In the genomic region with DNA sequence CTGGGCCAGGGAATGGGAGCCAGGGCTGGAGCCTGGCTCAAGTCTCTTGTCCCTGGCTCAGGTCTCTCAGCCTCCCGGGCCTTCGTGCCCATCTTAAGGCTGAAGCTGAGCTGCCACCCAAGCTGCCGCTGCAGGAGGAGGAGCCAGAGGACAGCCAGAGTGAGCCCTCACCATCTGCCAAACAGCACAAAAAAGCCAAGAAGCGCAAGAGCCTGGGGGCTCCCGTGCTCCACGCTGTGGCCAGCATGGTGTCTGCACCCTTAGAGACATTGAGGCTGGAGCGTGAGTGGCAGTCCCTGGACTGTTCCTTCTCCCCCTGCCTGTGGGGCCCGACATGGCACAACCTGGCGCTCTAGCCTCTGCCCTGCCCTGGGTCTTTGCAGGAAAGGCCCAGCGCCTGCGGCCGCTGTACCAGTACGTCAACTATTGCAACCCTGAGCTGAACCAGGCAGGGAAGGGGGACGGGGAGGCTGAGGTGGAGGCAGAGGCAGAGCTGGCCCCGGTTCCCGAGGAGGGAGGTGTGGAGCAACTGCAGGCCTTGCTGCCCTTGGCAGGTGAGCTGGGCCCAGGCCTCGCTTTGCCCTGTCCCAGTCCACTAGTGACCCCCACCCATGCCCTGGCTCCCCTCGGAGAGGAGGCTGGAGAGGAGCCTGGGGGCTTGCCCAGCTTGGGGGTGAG, we compare ENCODE assay signal across 1 cellular context.
TF ChIP-seq lines count a peak whose summit lies in the region.

No MANE protein-coding gene starts in this region.

TF ChIP-seq in HepG2, 621 proteins besides CTCF, POLR2A, EP300 and RAD21 (continued from another document and continues in another):
- TF ChIP-seq, protein P1, sequence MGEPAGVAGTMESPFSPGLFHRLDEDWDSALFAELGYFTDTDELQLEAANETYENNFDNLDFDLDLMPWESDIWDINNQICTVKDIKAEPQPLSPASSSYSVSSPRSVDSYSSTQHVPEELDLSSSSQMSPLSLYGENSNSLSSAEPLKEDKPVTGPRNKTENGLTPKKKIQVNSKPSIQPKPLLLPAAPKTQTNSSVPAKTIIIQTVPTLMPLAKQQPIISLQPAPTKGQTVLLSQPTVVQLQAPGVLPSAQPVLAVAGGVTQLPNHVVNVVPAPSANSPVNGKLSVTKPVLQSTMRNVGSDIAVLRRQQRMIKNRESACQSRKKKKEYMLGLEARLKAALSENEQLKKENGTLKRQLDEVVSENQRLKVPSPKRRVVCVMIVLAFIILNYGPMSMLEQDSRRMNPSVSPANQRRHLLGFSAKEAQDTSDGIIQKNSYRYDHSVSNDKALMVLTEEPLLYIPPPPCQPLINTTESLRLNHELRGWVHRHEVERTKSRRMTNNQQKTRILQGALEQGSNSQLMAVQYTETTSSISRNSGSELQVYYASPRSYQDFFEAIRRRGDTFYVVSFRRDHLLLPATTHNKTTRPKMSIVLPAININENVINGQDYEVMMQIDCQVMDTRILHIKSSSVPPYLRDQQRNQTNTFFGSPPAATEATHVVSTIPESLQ (CRISPR knock-in tag; conservative IDR thresholded peaks at IDR 0.05) = no peak; the same call in 1 of the 2 replicates
- TF ChIP-seq TFDP2 (CRISPR knock-in tag; IDR thresholded peaks at IDR 0.05) (peak; percentile 73), POGK (CRISPR knock-in tag; conservative IDR thresholded peaks at IDR 0.05) (peak; percentile 84), ZSCAN21 (CRISPR knock-in tag; IDR thresholded peaks at IDR 0.05; ENCODE audit: borderline replicate concordance) (0 out of 2 replicates have a peak, but pooled peaks have one; percentile 41), SP5 (CRISPR knock-in tag; IDR thresholded peaks at IDR 0.05; ENCODE audit: borderline replicate concordance, low read depth) (peak; percentile 72), GMEB1 (CRISPR knock-in tag; IDR thresholded peaks at IDR 0.05; ENCODE audit: borderline replicate concordance) (peak; percentile 27; the same call in 1 of the 2 replicates), ZNF296 (CRISPR knock-in tag; conservative IDR thresholded peaks at IDR 0.05) (no peak), ZNF598 (CRISPR knock-in tag; IDR thresholded peaks at IDR 0.05; ENCODE audit: borderline replicate concordance) (peak; percentile 83; the same call in 1 of the 2 replicates), ZNF44 (CRISPR knock-in tag; IDR thresholded peaks at IDR 0.05) (0 out of 2 replicates have a peak, but pooled peaks have one; percentile 40), MLLT10 (CRISPR knock-in tag; IDR thresholded peaks at IDR 0.05) (no peak), PHF21A (CRISPR knock-in tag; IDR thresholded peaks at IDR 0.05) (no peak; the same call in 1 of the 2 replicates), FOXA3 (CRISPR knock-in tag; IDR thresholded peaks at IDR 0.05) (peak; percentile 53; the same call in 1 of the 2 replicates), ZKSCAN1 (IDR thresholded peaks at IDR 0.05; ENCODE audit: low read length) (no peak), KDM2A (CRISPR knock-in tag; IDR thresholded peaks at IDR 0.05; ENCODE audit: borderline replicate concordance, low read depth) (peak; percentile 91), ZBTB40 (IDR thresholded peaks at IDR 0.05) (no peak), ZBTB40 (CRISPR knock-in tag; IDR thresholded peaks at IDR 0.05) (no peak), RBM22 (optimal IDR thresholded peaks at IDR 0.05; ENCODE audit: low read length) (no peak), ARHGAP35 (CRISPR knock-in tag; IDR thresholded peaks at IDR 0.05; ENCODE audit: borderline replicate concordance) (peak; percentile 74; the same call in 1 of the 2 replicates), ZMYM3 (CRISPR knock-in tag; IDR thresholded peaks at IDR 0.05) (no peak; the same call in none of the 2 replicates), ZNF264 (CRISPR knock-in tag; IDR thresholded peaks at IDR 0.05) (peak; percentile 37; the same call in 1 of the 2 replicates), NFE2L1 (CRISPR knock-in tag; IDR thresholded peaks at IDR 0.05; ENCODE audit: borderline replicate concordance) (peak; percentile 54; the same call in 1 of the 2 replicates), ZNF772 (CRISPR knock-in tag; IDR thresholded peaks at IDR 0.05) (peak; percentile 85), CBX2 (IDR thresholded peaks at IDR 0.05; ENCODE audit: low read depth, low read length) (no peak), CBX2 (CRISPR knock-in tag; IDR thresholded peaks at IDR 0.05; ENCODE audit: low read depth) (0 out of 2 replicates have a peak, but pooled peaks have one; percentile 79), ZNF629 (CRISPR knock-in tag; conservative IDR thresholded peaks at IDR 0.05) (0 out of 2 replicates have a peak, but pooled peaks have one; percentile 27), MAFK (conservative IDR thresholded peaks at IDR 0.05 in 1 of 2, IDR thresholded peaks at IDR 0.05 in 1 of 2; ENCODE audit: low read length in 2 of 2) (peak in 1 of 2 experiments; percentile 26; a peak in 1 of 4 replicates), PBX3 (CRISPR knock-in tag; IDR thresholded peaks at IDR 0.05; ENCODE audit: borderline replicate concordance) (no peak; the same call in 1 of the 2 replicates)
- TF ChIP-seq, protein P2, sequence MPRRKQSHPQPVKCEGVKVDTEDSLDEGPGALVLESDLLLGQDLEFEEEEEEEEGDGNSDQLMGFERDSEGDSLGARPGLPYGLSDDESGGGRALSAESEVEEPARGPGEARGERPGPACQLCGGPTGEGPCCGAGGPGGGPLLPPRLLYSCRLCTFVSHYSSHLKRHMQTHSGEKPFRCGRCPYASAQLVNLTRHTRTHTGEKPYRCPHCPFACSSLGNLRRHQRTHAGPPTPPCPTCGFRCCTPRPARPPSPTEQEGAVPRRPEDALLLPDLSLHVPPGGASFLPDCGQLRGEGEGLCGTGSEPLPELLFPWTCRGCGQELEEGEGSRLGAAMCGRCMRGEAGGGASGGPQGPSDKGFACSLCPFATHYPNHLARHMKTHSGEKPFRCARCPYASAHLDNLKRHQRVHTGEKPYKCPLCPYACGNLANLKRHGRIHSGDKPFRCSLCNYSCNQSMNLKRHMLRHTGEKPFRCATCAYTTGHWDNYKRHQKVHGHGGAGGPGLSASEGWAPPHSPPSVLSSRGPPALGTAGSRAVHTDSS (CRISPR knock-in tag; conservative IDR thresholded peaks at IDR 0.05) = 0 out of 2 replicates have a peak, but pooled peaks have one; percentile 75
- TF ChIP-seq, protein P3, sequence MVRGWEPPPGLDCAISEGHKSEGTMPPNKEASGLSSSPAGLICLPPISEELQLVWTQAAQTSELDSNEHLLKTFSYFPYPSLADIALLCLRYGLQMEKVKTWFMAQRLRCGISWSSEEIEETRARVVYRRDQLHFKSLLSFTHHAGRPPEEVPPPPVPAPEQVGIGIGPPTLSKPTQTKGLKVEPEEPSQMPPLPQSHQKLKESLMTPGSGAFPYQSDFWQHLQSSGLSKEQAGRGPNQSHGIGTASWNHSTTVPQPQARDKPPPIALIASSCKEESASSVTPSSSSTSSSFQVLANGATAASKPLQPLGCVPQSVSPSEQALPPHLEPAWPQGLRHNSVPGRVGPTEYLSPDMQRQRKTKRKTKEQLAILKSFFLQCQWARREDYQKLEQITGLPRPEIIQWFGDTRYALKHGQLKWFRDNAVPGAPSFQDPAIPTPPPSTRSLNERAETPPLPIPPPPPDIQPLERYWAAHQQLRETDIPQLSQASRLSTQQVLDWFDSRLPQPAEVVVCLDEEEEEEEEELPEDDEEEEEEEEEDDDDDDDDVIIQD (CRISPR knock-in tag; IDR thresholded peaks at IDR 0.05; ENCODE audit: low read depth) = peak; percentile 64; the same call in 1 of the 2 replicates
- TF ChIP-seq, protein P4, sequence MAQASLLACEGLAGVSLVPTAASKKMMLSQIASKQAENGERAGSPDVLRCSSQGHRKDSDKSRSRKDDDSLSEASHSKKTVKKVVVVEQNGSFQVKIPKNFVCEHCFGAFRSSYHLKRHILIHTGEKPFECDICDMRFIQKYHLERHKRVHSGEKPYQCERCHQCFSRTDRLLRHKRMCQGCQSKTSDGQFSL (CRISPR knock-in tag; IDR thresholded peaks at IDR 0.05) = 0 out of 2 replicates have a peak, but pooled peaks have one; percentile 29
